In genomic region chr6:123423130-123423529, GRCh38 we compare ENCODE assay signal across 20 cellular contexts.
"Had no signal": no experiment of that assay in that cellular context is flagged by ENCODE, and none has a peak within 500 bp of the region (broad histone marks: within the 10 kb centered on the region; RNA-seq: fewer than 3 reads in every experiment).

No MANE protein-coding gene starts in this region.

- DNase-seq: KBM-7, MV-4-11, NCI-H1048, NCI-H1105, NCI-H1417, NCI-H1436 treated with DMSO at 0.1 percent for 48 hours, NCI-H1694, NCI-H1930, NCI-H2081, NCI-H2107, NCI-H2227 treated with DMSO at 0.1 percent for 48 hours, NCI-H446, NCI-H510A, NCI-H524 treated with DMSO at 0.1 percent for 48 hours, NCI-H774, Right ventricle myocardium superior, RPMI8226, SK-N-SH, SW 1271 had no signal

- FAIRE-seq: RCC 7860 had no signal

- H3K4me2 ChIP-seq: SK-N-SH had no signal

- H3K9me3 ChIP-seq: SK-N-SH had no signal

- H3K9ac ChIP-seq: SK-N-SH had no signal
